ENCODE assay signal across 14 cellular contexts in genomic region chrX:1178580-1179057, GRCh38. TPM values are rescaled to one million over a fixed set of nuclear protein-coding genes. Genes with fewer than 3 reads are reported as not detected.
A peak's percentile ranks its signal among the peaks of the same experiment; 100 is the strongest.
DNase-seq lines count a peak whose midpoint lies in the region; ATAC-seq, FAIRE-seq and TF ChIP-seq lines count a peak whose summit lies in the region.
"Had no signal": no experiment of that assay in that cellular context is flagged by ENCODE, and none has a peak within 500 bp of the region (broad histone marks: within the 10 kb centered on the region; RNA-seq: fewer than 3 reads in every experiment).

No MANE protein-coding gene starts in this region.

- no peak overlapping the region for H3K27ac Mint-ChIP-seq in stimulated activated naive CD8-positive, alpha-beta T cell treated with anti-CD3 and anti-CD28 coated beads, Interleukin-15, amount 100 ng/mL, for 72 hours
- H3K27ac Mint-ChIP-seq: natural killer cell; T-helper 1 cell treated with Interleukin-12 subunit alpha and Interleukin-12 subunit beta and Interleukin-4 antibody, amounts not matched to agents 30 μg/mL and 1 μg/mL, for 36 hours had no signal

- H3K4me3 ChIP-seq in SK-N-MC (peak overlapping the region; percentile 54), ascending aorta (no peak overlapping the region)
- H3K4me3 ChIP-seq: K562, tibial artery had no signal

- intact Hi-C loops in ascending aorta (cut with DNase I), result no loop called here

- TF ChIP-seq CTCF in foreskin keratinocyte (conservative IDR thresholded peaks at IDR 0.05) (no peak), ascending aorta (IDR thresholded peaks at IDR 0.05) (no peak)

- peak in 1 of 2 donors; percentile 53 for DNase-seq in stimulated activated naive CD8-positive, alpha-beta T cell treated with anti-CD3 and anti-CD28 coated beads, Interleukin-15, amount 100 ng/mL, for 72 hours
- DNase-seq in stimulated activated naive CD8-positive, alpha-beta T cell treated with anti-CD3 and anti-CD28 coated beads, Interleukin-15, Interleukin-2, amounts not matched to agents 100 U/mL and 50 U/mL, for 24 hours, result no peak
- DNase-seq in SK-N-MC (ENCODE audit: low read depth, low spot score) (no peak), foreskin keratinocyte (peak; percentile 56 to 78), urothelium cell line (ENCODE audit: low spot score) (peak; percentile 17), ascending aorta (ENCODE audit: low spot score in 2 of 2) (no peak), NCI-H1930 (lab: John Stamatoyannopoulos, UW) (no peak)
- DNase-seq: effector CD8-positive, alpha-beta T cell; natural killer cell; NCI-H446 treated with DMSO at 0.1 percent for 48 hours; tibial artery had no signal

- FAIRE-seq in urothelium cell line (lab: Jason Lieb, UNC), result no peak
- FAIRE-seq: K562 had no signal

- no peaks in the 10 kb centered on the region for H3K27me3 ChIP-seq in foreskin keratinocyte
- no peaks in the 10 kb centered on the region for H3K27me3 ChIP-seq in ascending aorta

- H3K36me3 ChIP-seq in SK-N-MC (ENCODE audit: insufficient read depth, low read length) (no peaks in the 10 kb centered on the region), ascending aorta (no peaks in the 10 kb centered on the region)
- H3K36me3 ChIP-seq: tibial artery had no signal

- H3K4me1 ChIP-seq in foreskin keratinocyte (no peaks in the 10 kb centered on the region), ascending aorta (no peaks in the 10 kb centered on the region)

- peak; percentile 36 for ATAC-seq in stimulated activated naive CD8-positive, alpha-beta T cell treated with anti-CD3 and anti-CD28 coated beads, Interleukin-15, amount 100 ng/mL, for 72 hours
- ATAC-seq in stimulated activated naive CD8-positive, alpha-beta T cell treated with anti-CD3 and anti-CD28 coated beads, Interleukin-15, Interleukin-2, amounts not matched to agents 100 U/mL and 50 U/mL, for 24 hours, result no peak
- ATAC-seq in foreskin keratinocyte (peak; percentile 78), GM18502 (IDR thresholded peaks at IDR 0.05; ENCODE audit: poor library complexity, unreplicated experiment) (no peak)
- ATAC-seq: K562, natural killer cell had no signal

- H3K27me3 Mint-ChIP-seq in stimulated activated naive CD8-positive, alpha-beta T cell treated with anti-CD3 and anti-CD28 coated beads, Interleukin-15, amount 100 ng/mL, for 72 hours, result no peaks in the 10 kb centered on the region

- H3K9me3 ChIP-seq in SK-N-MC (ENCODE audit: low read depth, low read length), result no peaks in the 10 kb centered on the region
- no peaks in the 10 kb centered on the region for H3K9me3 ChIP-seq in ascending aorta
- H3K9me3 ChIP-seq: tibial artery had no signal

- no peaks in the 10 kb centered on the region for H3K9me3 Mint-ChIP-seq in stimulated activated naive CD8-positive, alpha-beta T cell treated with anti-CD3 and anti-CD28 coated beads, Interleukin-15, amount 100 ng/mL, for 72 hours
- H3K9me3 Mint-ChIP-seq: natural killer cell; T-helper 1 cell treated with Interleukin-12 subunit alpha and Interleukin-12 subunit beta and Interleukin-4 antibody, amounts not matched to agents 30 μg/mL and 1 μg/mL, for 36 hours had no signal

- H3K4me3 Mint-ChIP-seq in stimulated activated naive CD8-positive, alpha-beta T cell treated with anti-CD3 and anti-CD28 coated beads, Interleukin-15, amount 100 ng/mL, for 72 hours, result no peak overlapping the region
- H3K4me3 Mint-ChIP-seq: natural killer cell; T-helper 1 cell treated with Interleukin-12 subunit alpha and Interleukin-12 subunit beta and Interleukin-4 antibody, amounts not matched to agents 30 μg/mL and 1 μg/mL, for 36 hours had no signal

- no peaks in the 10 kb centered on the region for H3K4me1 Mint-ChIP-seq in stimulated activated naive CD8-positive, alpha-beta T cell treated with anti-CD3 and anti-CD28 coated beads, Interleukin-15, amount 100 ng/mL, for 72 hours
- H3K4me1 Mint-ChIP-seq: natural killer cell had no signal

- no peak overlapping the region for H3K9ac ChIP-seq in SK-N-MC (ENCODE audit: insufficient read length)

- no peak overlapping the region for H3K27ac ChIP-seq in SK-N-MC
- H3K27ac ChIP-seq in foreskin keratinocyte, result no peak overlapping the region
- no peak overlapping the region for H3K27ac ChIP-seq in ascending aorta
- H3K27ac ChIP-seq: tibial artery had no signal

RNA-seq across cellular contexts. Expression of gene CRLF2, which starts 33.8 kb away (rescaled TPM):
- total RNA-seq in foreskin keratinocyte, result not detected in 2 replicates
- polyA plus RNA-seq in foreskin keratinocyte, result not detected in 2 replicates
- 1.1 TPM for total RNA-seq in ascending aorta
- total RNA-seq: K562 had no signal
- polyA plus RNA-seq: K562 had no signal

Comparison
In these comparisons a context has a peak if more than half of its experiments do, and no peak if none do; other contexts are left out.
1. ATAC-seq: peak in stimulated activated naive CD8-positive, alpha-beta T cell treated with anti-CD3 and anti-CD28 coated beads, Interleukin-15, amount 100 ng/mL, for 72 hours (single experiment) and foreskin keratinocyte (single experiment); none in stimulated activated naive CD8-positive, alpha-beta T cell treated with anti-CD3 and anti-CD28 coated beads, Interleukin-15, Interleukin-2, amounts not matched to agents 100 U/mL and 50 U/mL, for 24 hours (single experiment) and GM18502 (single experiment).
2. DNase-seq: peak in foreskin keratinocyte (2 of 2) and urothelium cell line (single experiment); none in stimulated activated naive CD8-positive, alpha-beta T cell treated with anti-CD3 and anti-CD28 coated beads, Interleukin-15, Interleukin-2, amounts not matched to agents 100 U/mL and 50 U/mL, for 24 hours (single experiment), SK-N-MC (single experiment), ascending aorta (0 of 2) and NCI-H1930 (0 of 2).